In genomic region chr2:54634564-54635511, GRCh38 we compare ENCODE assay signal across 8 cellular contexts.
DNase-seq lines count a peak whose midpoint lies in the region; ATAC-seq and TF ChIP-seq lines count a peak whose summit lies in the region.

No MANE protein-coding gene starts in this region.

- H3K9me3 Mint-ChIP-seq in activated naive CD4-positive, alpha-beta T cell treated with anti-CD3 and anti-CD28 coated beads, Interleukin-2, amount 50 U/mL, for 24 hours, result no peaks in the 10 kb centered on the region

- TF ChIP-seq CTCF in fibroblast of pulmonary artery (IDR thresholded peaks at IDR 0.05; ENCODE audit: low read length, missing control alignments), result no peak

- ATAC-seq in HG02973 (IDR thresholded peaks at IDR 0.05; ENCODE audit: unreplicated experiment) (peak; percentile 80), SK-N-SH treated with all-trans-retinoic acid at 6 μM for 48 hours (peak; percentile 62)

- H3K4me1 Mint-ChIP-seq in activated naive CD4-positive, alpha-beta T cell treated with anti-CD3 and anti-CD28 coated beads, Interleukin-2, amount 50 U/mL, for 24 hours, result peaks cover 47% of the 10 kb centered on the region

- peak overlapping the region; percentile 16 for H3K4me3 ChIP-seq in fibroblast of pulmonary artery (replicated peaks; ENCODE audit: low read depth, low read length)

- peak overlapping the region; percentile 81 for H3K27ac Mint-ChIP-seq in activated naive CD4-positive, alpha-beta T cell treated with anti-CD3 and anti-CD28 coated beads, Interleukin-2, amount 50 U/mL, for 24 hours

- in situ Hi-C loops in G401 (cut with HindIII; ENCODE audit: low sequenced_read_pairs), result no loop called here

- H3K27me3 Mint-ChIP-seq in activated naive CD4-positive, alpha-beta T cell treated with anti-CD3 and anti-CD28 coated beads, Interleukin-2, amount 50 U/mL, for 24 hours, result no peaks in the 10 kb centered on the region

- H3K4me3 Mint-ChIP-seq in activated naive CD4-positive, alpha-beta T cell treated with anti-CD3 and anti-CD28 coated beads, Interleukin-2, amount 50 U/mL, for 24 hours, result no peak overlapping the region

- H3K36me3 Mint-ChIP-seq in activated naive CD4-positive, alpha-beta T cell treated with anti-CD3 and anti-CD28 coated beads, Interleukin-2, amount 50 U/mL, for 24 hours, result peaks cover 8% of the 10 kb centered on the region

- no peak for DNase-seq in activated naive CD4-positive, alpha-beta T cell treated with Interleukin-2 at 50 U/mL for 16 hours
- DNase-seq in fibroblast of pulmonary artery (ENCODE audit: low read depth) (peak; percentile 95), pons (ENCODE audit: low spot score) (peak; percentile 48), SW480 (ENCODE audit: low spot score) (no peak), G401 (ENCODE audit: low spot score) (no peak)

TF ChIP-seq in SK-N-SH treated with all-trans-retinoic acid at 6 μM for 48 hours, 23 proteins besides CTCF, POLR2A, EP300 and RAD21:
- TF ChIP-seq ZC3H10 (CRISPR knock-in tag; IDR thresholded peaks at IDR 0.05), result 0 out of 2 replicates have a peak, but pooled peaks have one; percentile 61
- TF ChIP-seq CREB5 (CRISPR knock-in tag; IDR thresholded peaks at IDR 0.05; ENCODE audit: low read depth), result no peak
- no peak for TF ChIP-seq ZNF565 (CRISPR knock-in tag; conservative IDR thresholded peaks at IDR 0.05; ENCODE audit: low read depth)
- TF ChIP-seq TOX (CRISPR knock-in tag; IDR thresholded peaks at IDR 0.05; ENCODE audit: borderline replicate concordance), result no peak
TF ChIP-seq in SK-N-SH treated with all-trans-retinoic acid at 6 μM for 48 hours: peak in this region for 1.

Comparison
In these comparisons a context has a peak if more than half of its experiments do, and no peak if none do; other contexts are left out.
1. DNase-seq: peak in fibroblast of pulmonary artery (single experiment) and pons (single experiment); none in activated naive CD4-positive, alpha-beta T cell treated with Interleukin-2 at 50 U/mL for 16 hours (single experiment), SW480 (single experiment) and G401 (single experiment).